ENCODE assay signal across 30 cellular contexts in the genomic region with DNA sequence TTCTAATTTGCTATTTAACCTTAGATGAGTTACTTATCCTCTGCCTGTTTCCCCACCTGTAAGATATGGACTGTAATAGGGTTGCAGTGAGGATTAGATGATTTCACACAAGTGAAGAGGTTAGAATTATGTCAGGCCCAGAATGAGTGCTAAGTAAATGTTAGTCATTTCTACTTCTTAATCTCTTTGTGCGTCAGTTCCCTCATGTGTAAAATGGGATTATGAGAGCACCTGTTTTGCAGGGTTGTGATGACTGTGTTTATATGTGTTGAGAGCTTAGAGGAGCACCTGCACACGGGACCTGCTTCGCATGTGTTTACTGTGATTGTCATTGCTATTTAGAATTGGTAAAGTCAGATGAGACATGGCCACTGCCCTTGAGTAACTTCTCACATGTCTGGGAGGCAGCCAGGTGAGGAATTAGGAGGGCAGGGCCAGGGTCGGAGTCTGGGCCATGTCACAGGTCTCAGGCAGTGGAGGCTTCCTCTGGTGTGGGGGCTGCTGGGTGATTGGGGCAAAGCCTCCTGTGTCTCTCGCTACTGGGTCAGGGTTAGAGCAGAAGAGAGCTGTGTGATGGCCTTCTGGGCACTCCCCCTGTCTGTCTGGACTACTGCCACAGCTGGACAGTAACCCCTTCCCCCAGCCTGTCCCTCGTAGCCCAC.
DNase-seq lines count a peak whose midpoint lies in the region; ATAC-seq and TF ChIP-seq lines count a peak whose summit lies in the region.
"Had no signal": no experiment of that assay in that cellular context is flagged by ENCODE, and none has a peak within 500 bp of the region (broad histone marks: within the 10 kb centered on the region; RNA-seq: fewer than 3 reads in every experiment).

No MANE protein-coding gene starts in this region.

- no peak overlapping the region for H3K4me3 ChIP-seq in epithelial cell of esophagus (ENCODE audit: low read length)
- H3K4me3 ChIP-seq: adrenal gland, body of pancreas, HAP-1, MG63, smooth muscle cell, thoracic aorta had no signal

- TF ChIP-seq CTCF in RWPE1 (conservative IDR thresholded peaks at IDR 0.05; ENCODE audit: low read depth) = no peak
- no peak for TF ChIP-seq CTCF in epithelial cell of esophagus (IDR thresholded peaks at IDR 0.05; ENCODE audit: insufficient read depth, low read depth, low read length, missing control alignments)
- no peak for TF ChIP-seq CTCF in osteocyte (IDR thresholded peaks at IDR 0.05)
- TF ChIP-seq CTCF in WTC11 (IDR thresholded peaks at IDR 0.05) = no peak

- ATAC-seq in activated CD8-positive, alpha-beta memory T cell treated with anti-CD3 and anti-CD28 coated beads, Interleukin-2, amount 10 ng/mL, durations not matched to agents 7 days and 5 days = no peak
- no peak for ATAC-seq in WTC11
- ATAC-seq: body of pancreas, Panc1, right cardiac atrium had no signal

- peaks cover 24% of the 10 kb centered on the region for H3K27me3 Mint-ChIP-seq in activated CD8-positive, alpha-beta memory T cell treated with anti-CD3 and anti-CD28 coated beads, Interleukin-2, amount 10 ng/mL, durations not matched to agents 7 days and 5 days
- peaks cover 7% of the 10 kb centered on the region for H3K27me3 Mint-ChIP-seq in osteocyte (ENCODE audit: unreplicated experiment)
- peaks cover 3% of the 10 kb centered on the region; the same call in 1 of the 2 replicates for H3K27me3 Mint-ChIP-seq in WTC11 (ENCODE audit: low read depth)

- H3K9me3 Mint-ChIP-seq in activated CD8-positive, alpha-beta memory T cell treated with anti-CD3 and anti-CD28 coated beads, Interleukin-2, amount 10 ng/mL, durations not matched to agents 7 days and 5 days (ENCODE audit: low read depth) = no peaks in the 10 kb centered on the region
- no peaks in the 10 kb centered on the region for H3K9me3 Mint-ChIP-seq in osteocyte (ENCODE audit: unreplicated experiment)
- no peaks in the 10 kb centered on the region for H3K9me3 Mint-ChIP-seq in WTC11
- H3K9me3 Mint-ChIP-seq: activated CD4-positive, alpha-beta T cell treated with anti-CD3 and anti-CD28 coated beads, Interleukin-2, amount 10 ng/mL, durations not matched to agents 24 days and 14 days; CD4-positive, alpha-beta T cell; neural crest cell; stimulated activated naive CD8-positive, alpha-beta T cell treated with anti-CD3 and anti-CD28 coated beads, Interleukin-15, Interleukin-2, amounts not matched to agents 100 ng/mL and 50 ng/mL, for 24 hours; T-helper 2 cell treated with Interferon-gamma antibody and Interleukin-4, amounts not matched to agents 5 μg/mL and 100 μg/mL, for 36 hours had no signal

- H3K27ac Mint-ChIP-seq in activated CD8-positive, alpha-beta memory T cell treated with anti-CD3 and anti-CD28 coated beads, Interleukin-2, amount 10 ng/mL, durations not matched to agents 7 days and 5 days = no peak overlapping the region
- H3K27ac Mint-ChIP-seq in osteocyte (ENCODE audit: unreplicated experiment) (no peak overlapping the region), WTC11 (no peak overlapping the region)
- H3K27ac Mint-ChIP-seq: CD4-positive, alpha-beta T cell; stimulated activated naive CD8-positive, alpha-beta T cell treated with anti-CD3 and anti-CD28 coated beads, Interleukin-15, Interleukin-2, amounts not matched to agents 100 ng/mL and 50 ng/mL, for 24 hours had no signal

- peaks cover 13% of the 10 kb centered on the region for H3K4me1 Mint-ChIP-seq in activated CD8-positive, alpha-beta memory T cell treated with anti-CD3 and anti-CD28 coated beads, Interleukin-2, amount 10 ng/mL, durations not matched to agents 7 days and 5 days
- H3K4me1 Mint-ChIP-seq in osteocyte (ENCODE audit: unreplicated experiment) = no peaks in the 10 kb centered on the region
- H3K4me1 Mint-ChIP-seq in WTC11 = no peaks in the 10 kb centered on the region
- H3K4me1 Mint-ChIP-seq: neural crest cell had no signal

- H3K36me3 Mint-ChIP-seq in activated CD8-positive, alpha-beta memory T cell treated with anti-CD3 and anti-CD28 coated beads, Interleukin-2, amount 10 ng/mL, durations not matched to agents 7 days and 5 days = no peaks in the 10 kb centered on the region
- H3K36me3 Mint-ChIP-seq in osteocyte (ENCODE audit: unreplicated experiment) (no peaks in the 10 kb centered on the region), WTC11 (no peaks in the 10 kb centered on the region)

- POLR2A ChIA-PET in RWPE1 (lab: Yijun Ruan, JAX; ENCODE audit: low non-redundant PET) = no interaction called here
- POLR2A ChIA-PET in WTC11 (lab: Charles Lee) = no interaction called here

- DNase-seq in activated CD8-positive, alpha-beta memory T cell treated with anti-CD3 and anti-CD28 coated beads, Interleukin-2, amount 10 ng/mL, durations not matched to agents 7 days and 5 days = peak; percentile 28
- DNase-seq in activated CD8-positive, alpha-beta memory T cell treated with anti-CD3 and anti-CD28 coated beads for 24 hours = no peak
- DNase-seq in RWPE1 (ENCODE audit: low spot score) (no peak), epithelial cell of esophagus (ENCODE audit: low read depth) (peak; percentile 15), osteocyte (ENCODE audit: extremely low spot score, unreplicated experiment) (peak; percentile 67), NCI-H1930 (lab: John Stamatoyannopoulos, UW) (no peak), WTC11 (ENCODE audit: low spot score) (no peak), EL (no peak)
- DNase-seq: activated CD4-positive, alpha-beta T cell treated with anti-CD3 and anti-CD28 coated beads, Interleukin-2, amount 10 ng/mL, durations not matched to agents 24 days and 14 days; activated naive CD4-positive, alpha-beta T cell treated with Interleukin-2 at 50 U/mL for 16 hours; body of pancreas; CD4-positive, alpha-beta T cell; cerebellar nuclear complex; mesenchymal stem cell; NCI-H2029; NCI-H524 treated with DMSO at 0.1 percent for 48 hours; right cardiac atrium; SIG-M5; stimulated activated CD4-positive, alpha-beta T cell treated with anti-CD3 and anti-CD28 coated beads, Interleukin-1b, Interleukin-23, amount 100 ng/mL, for 48 hours had no signal

- H3K4me3 Mint-ChIP-seq in activated CD8-positive, alpha-beta memory T cell treated with anti-CD3 and anti-CD28 coated beads, Interleukin-2, amount 10 ng/mL, durations not matched to agents 7 days and 5 days = no peak overlapping the region
- H3K4me3 Mint-ChIP-seq in osteocyte (ENCODE audit: unreplicated experiment) (no peak overlapping the region), WTC11 (no peak overlapping the region)
- H3K4me3 Mint-ChIP-seq: activated CD4-positive, alpha-beta T cell treated with anti-CD3 and anti-CD28 coated beads, Interleukin-2, amount 10 ng/mL, durations not matched to agents 24 days and 14 days; CD4-positive, alpha-beta T cell; neural crest cell; stimulated activated naive CD8-positive, alpha-beta T cell treated with anti-CD3 and anti-CD28 coated beads, Interleukin-15, Interleukin-2, amounts not matched to agents 100 ng/mL and 50 ng/mL, for 24 hours; T-helper 2 cell treated with Interferon-gamma antibody and Interleukin-4, amounts not matched to agents 5 μg/mL and 100 μg/mL, for 36 hours had no signal

- CTCF ChIA-PET in activated CD8-positive, alpha-beta memory T cell treated with anti-CD3 and anti-CD28 coated beads, Interleukin-2, amount 10 ng/mL, durations not matched to agents 7 days and 5 days (lab: Charles Lee) = no interaction called here
- CTCF ChIA-PET in RWPE1 (lab: Yijun Ruan, JAX) (no interaction called here), WTC11 (lab: Charles Lee) (interaction anchor here (1.2 kb wide), 1 partner anchor 135 kb away, joined by 4 read pairs; no protein-coding TSS in a partner anchor)

- peak overlapping the region; percentile 56 for H3K27ac ChIP-seq in RWPE1
- H3K27ac ChIP-seq: adrenal gland, body of pancreas, HL-60, KMS-11, thoracic aorta had no signal

TF ChIP-seq in WTC11, 78 proteins besides CTCF, POLR2A, EP300 and RAD21:
- no peak for TF ChIP-seq ZNF671 (CRISPR knock-in tag; IDR thresholded peaks at IDR 0.05)
- TF ChIP-seq, protein P1, sequence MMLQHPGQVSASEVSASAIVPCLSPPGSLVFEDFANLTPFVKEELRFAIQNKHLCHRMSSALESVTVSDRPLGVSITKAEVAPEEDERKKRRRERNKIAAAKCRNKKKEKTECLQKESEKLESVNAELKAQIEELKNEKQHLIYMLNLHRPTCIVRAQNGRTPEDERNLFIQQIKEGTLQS (CRISPR knock-in tag; conservative IDR thresholded peaks at IDR 0.05) = no peak
- TF ChIP-seq ATF1 (CRISPR knock-in tag; IDR thresholded peaks at IDR 0.05) = no peak
- TF ChIP-seq, protein P2, sequence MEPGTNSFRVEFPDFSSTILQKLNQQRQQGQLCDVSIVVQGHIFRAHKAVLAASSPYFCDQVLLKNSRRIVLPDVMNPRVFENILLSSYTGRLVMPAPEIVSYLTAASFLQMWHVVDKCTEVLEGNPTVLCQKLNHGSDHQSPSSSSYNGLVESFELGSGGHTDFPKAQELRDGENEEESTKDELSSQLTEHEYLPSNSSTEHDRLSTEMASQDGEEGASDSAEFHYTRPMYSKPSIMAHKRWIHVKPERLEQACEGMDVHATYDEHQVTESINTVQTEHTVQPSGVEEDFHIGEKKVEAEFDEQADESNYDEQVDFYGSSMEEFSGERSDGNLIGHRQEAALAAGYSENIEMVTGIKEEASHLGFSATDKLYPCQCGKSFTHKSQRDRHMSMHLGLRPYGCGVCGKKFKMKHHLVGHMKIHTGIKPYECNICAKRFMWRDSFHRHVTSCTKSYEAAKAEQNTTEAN (CRISPR knock-in tag; IDR thresholded peaks at IDR 0.05) = no peak

Comparison
In these comparisons a context has a peak if more than half of its experiments do, and no peak if none do; other contexts are left out.
1. DNase-seq: peak in activated CD8-positive, alpha-beta memory T cell treated with anti-CD3 and anti-CD28 coated beads, Interleukin-2, amount 10 ng/mL, durations not matched to agents 7 days and 5 days (single experiment), epithelial cell of esophagus (single experiment) and osteocyte (single experiment); none in activated CD8-positive, alpha-beta memory T cell treated with anti-CD3 and anti-CD28 coated beads for 24 hours (single experiment), RWPE1 (single experiment), NCI-H1930 (0 of 2), WTC11 (single experiment) and EL (single experiment).